ENCODE assay signal across 8 cellular contexts in genomic region chr17:36546418-36547093, GRCh38. TPM values are rescaled to one million over a fixed set of nuclear protein-coding genes. Genes with fewer than 3 reads are reported as not detected.
DNase-seq lines count a peak whose midpoint lies in the region; ATAC-seq and TF ChIP-seq lines count a peak whose summit lies in the region.

No MANE protein-coding gene starts in this region.

- peak overlapping the region; percentile 98 to 99 for H3K27ac ChIP-seq in tibial artery

- peak overlapping the region; percentile 93 for H3K27ac Mint-ChIP-seq in activated T-helper 2 cell treated with anti-CD3 and anti-CD28 coated beads, Interferon-gamma antibody, Interleukin-2, Interleukin-4, amounts not matched to agents 10 μg/mL and 5 μg/mL and 100 μg/mL, durations not matched to agents 14 hours and 24 hours and 36 hours

- no peaks in the 10 kb centered on the region for H3K27me3 Mint-ChIP-seq in activated T-cell treated with anti-CD3 and anti-CD28 coated beads, Interleukin-2, amount 50 U/mL, for 4 hours (ENCODE audit: low read depth)
- H3K27me3 Mint-ChIP-seq in activated T-helper 2 cell treated with anti-CD3 and anti-CD28 coated beads, Interferon-gamma antibody, Interleukin-2, Interleukin-4, amounts not matched to agents 10 μg/mL and 5 μg/mL and 100 μg/mL, durations not matched to agents 14 hours and 24 hours and 36 hours (ENCODE audit: low read depth) = no peaks in the 10 kb centered on the region

- intact Hi-C loops in activated T-helper 2 cell treated with anti-CD3 and anti-CD28 coated beads, Interferon-gamma antibody, Interleukin-2, Interleukin-4, amounts not matched to agents 10 μg/mL and 5 μg/mL and 100 μg/mL, durations not matched to agents 14 hours and 24 hours and 36 hours (cut with micrococcal nuclease) = no loop called here
- intact Hi-C loops in tibial artery (cut with DNase I; ENCODE audit: low total_unique reads) = loop anchor here (5.0 kb wide), 1 partner anchor 46 kb away; the partner anchor contains the start of gene DHRS11

- H3K4me3 Mint-ChIP-seq in activated T-cell treated with anti-CD3 and anti-CD28 coated beads, Interleukin-2, amount 50 U/mL, for 4 hours = peak overlapping the region; percentile 92
- peak overlapping the region; percentile 90 for H3K4me3 Mint-ChIP-seq in activated T-helper 2 cell treated with anti-CD3 and anti-CD28 coated beads, Interferon-gamma antibody, Interleukin-2, Interleukin-4, amounts not matched to agents 10 μg/mL and 5 μg/mL and 100 μg/mL, durations not matched to agents 14 hours and 24 hours and 36 hours (ENCODE audit: low read depth)

- no peaks in the 10 kb centered on the region for H3K9me3 Mint-ChIP-seq in activated T-cell treated with anti-CD3 and anti-CD28 coated beads, Interleukin-2, amount 50 U/mL, for 4 hours
- H3K9me3 Mint-ChIP-seq in activated T-helper 2 cell treated with anti-CD3 and anti-CD28 coated beads, Interferon-gamma antibody, Interleukin-2, Interleukin-4, amounts not matched to agents 10 μg/mL and 5 μg/mL and 100 μg/mL, durations not matched to agents 14 hours and 24 hours and 36 hours = no peaks in the 10 kb centered on the region

- H3K4me1 ChIP-seq in tibial artery = peaks cover 0 to 64% (median 36%) of the 10 kb centered on the region in 4 donors

- peaks cover 14% of the 10 kb centered on the region for H3K36me3 Mint-ChIP-seq in activated T-cell treated with anti-CD3 and anti-CD28 coated beads, Interleukin-2, amount 50 U/mL, for 4 hours (ENCODE audit: insufficient read depth)
- H3K36me3 Mint-ChIP-seq in activated T-helper 2 cell treated with anti-CD3 and anti-CD28 coated beads, Interferon-gamma antibody, Interleukin-2, Interleukin-4, amounts not matched to agents 10 μg/mL and 5 μg/mL and 100 μg/mL, durations not matched to agents 14 hours and 24 hours and 36 hours (ENCODE audit: low read depth) = peaks cover 47% of the 10 kb centered on the region

- H3K4me1 Mint-ChIP-seq in activated T-cell treated with anti-CD3 and anti-CD28 coated beads, Interleukin-2, amount 50 U/mL, for 4 hours (ENCODE audit: low read depth) = peaks cover 53% of the 10 kb centered on the region
- peaks cover 35% of the 10 kb centered on the region for H3K4me1 Mint-ChIP-seq in activated T-helper 2 cell treated with anti-CD3 and anti-CD28 coated beads, Interferon-gamma antibody, Interleukin-2, Interleukin-4, amounts not matched to agents 10 μg/mL and 5 μg/mL and 100 μg/mL, durations not matched to agents 14 hours and 24 hours and 36 hours (ENCODE audit: low read depth)

- H3K4me3 ChIP-seq in kidney epithelial cell (ENCODE audit: low read depth, low read length) (peak overlapping the region; percentile 87), tibial artery (peak overlapping the region; percentile 82 to 97)

- DNase-seq in activated T-cell treated with anti-CD3 and anti-CD28 coated beads, Interleukin-2, amount 50 U/mL, for 4 hours = no peak
- no peak for DNase-seq in activated T-cell treated with anti-CD3 and anti-CD28 coated beads, Interleukin-2, amount 50 U/mL, for 1 hour
- DNase-seq in activated T-helper 2 cell treated with anti-CD3 and anti-CD28 coated beads, Interferon-gamma antibody, Interleukin-2, Interleukin-4, amounts not matched to agents 10 μg/mL and 5 μg/mL and 100 μg/mL, durations not matched to agents 14 hours and 24 hours and 36 hours (ENCODE audit: low spot score) = no peak
- DNase-seq in kidney epithelial cell (ENCODE audit: low read depth) = no peak
- DNase-seq in tibial artery = no peak
- no peak for DNase-seq in stimulated activated CD4-positive, alpha-beta T cell treated with anti-CD3 and anti-CD28 coated beads, Interleukin-4, amount 100 ng/mL, for 4 hours
- no peak for DNase-seq in A172 (ENCODE audit: low spot score)
- DNase-seq in NCI-H82 (lab: John Stamatoyannopoulos, UW) = no peak

- no peaks in the 10 kb centered on the region for H3K9me3 ChIP-seq in tibial artery

- no peak for ATAC-seq in activated T-cell treated with anti-CD3 and anti-CD28 coated beads, Interleukin-2, amount 50 U/mL, for 4 hours

- H3K27me3 ChIP-seq in kidney epithelial cell (ENCODE audit: control insufficient read depth, insufficient read depth, low read length) (no peaks in the 10 kb centered on the region), tibial artery (no peaks in the 10 kb centered on the region)

- H3K36me3 ChIP-seq in kidney epithelial cell (ENCODE audit: control insufficient read depth, insufficient read depth, low read length) = no peaks in the 10 kb centered on the region
- H3K36me3 ChIP-seq in tibial artery = peaks cover 0 to 4% (median 0%) of the 10 kb centered on the region in 3 donors

- TF ChIP-seq CTCF in kidney epithelial cell (IDR thresholded peaks at IDR 0.05; ENCODE audit: insufficient read depth, low read length, poor library complexity, severe bottlenecking) = no peak
- no peak for TF ChIP-seq CTCF in tibial artery (IDR thresholded peaks at IDR 0.05)

RNA-seq across cellular contexts. Expression of gene GGNBP2, which starts 1.8 kb away (rescaled TPM):
- 10 to 100 TPM; 49.7 to 59.0 (median 51.5) TPM for total RNA-seq in activated T-cell treated with anti-CD3 and anti-CD28 coated beads, Interleukin-2, amount 50 U/mL, for 4 hours
- 82.7 and 92.5 TPM in 2 replicates for total RNA-seq in activated T-helper 2 cell treated with anti-CD3 and anti-CD28 coated beads, Interferon-gamma antibody, Interleukin-2, Interleukin-4, amounts not matched to agents 10 μg/mL and 5 μg/mL and 100 μg/mL, durations not matched to agents 14 hours and 24 hours and 36 hours
- 38.2 and 43.7 TPM in 2 replicates for total RNA-seq in kidney epithelial cell
- 56.4 and 83.3 TPM in 2 replicates for total RNA-seq in A172 (2014; rRNA removed; shearing (Covaris generic))

RNA-seq across cellular contexts. Expression of gene PIGW, which starts 11.8 kb away (rescaled TPM):
- 10 to 100 TPM; 34.7 to 45.9 (median 38.0) TPM for total RNA-seq in activated T-cell treated with anti-CD3 and anti-CD28 coated beads, Interleukin-2, amount 50 U/mL, for 4 hours
- 22.6 and 23.6 TPM in 2 replicates for total RNA-seq in activated T-helper 2 cell treated with anti-CD3 and anti-CD28 coated beads, Interferon-gamma antibody, Interleukin-2, Interleukin-4, amounts not matched to agents 10 μg/mL and 5 μg/mL and 100 μg/mL, durations not matched to agents 14 hours and 24 hours and 36 hours
- 9.0 and 12.6 TPM in 2 replicates for total RNA-seq in kidney epithelial cell
- total RNA-seq in A172 (2014; rRNA removed; shearing (Covaris generic)) = 11.3 and 14.6 TPM in 2 replicates

RNA-seq across cellular contexts. Expression of gene MYO19, which starts 11.9 kb away (rescaled TPM):
- 100 to 1,000 TPM; 138 to 153 (median 151) TPM for total RNA-seq in activated T-cell treated with anti-CD3 and anti-CD28 coated beads, Interleukin-2, amount 50 U/mL, for 4 hours
- 150 and 155 TPM in 2 replicates for total RNA-seq in activated T-helper 2 cell treated with anti-CD3 and anti-CD28 coated beads, Interferon-gamma antibody, Interleukin-2, Interleukin-4, amounts not matched to agents 10 μg/mL and 5 μg/mL and 100 μg/mL, durations not matched to agents 14 hours and 24 hours and 36 hours
- 42.5 and 63.3 TPM in 2 replicates for total RNA-seq in kidney epithelial cell
- total RNA-seq in A172 (2014; rRNA removed; shearing (Covaris generic)) = 64.8 and 67.8 TPM in 2 replicates

RNA-seq across cellular contexts. Expression of gene DHRS11, which starts 45.1 kb away (rescaled TPM):
- total RNA-seq in activated T-cell treated with anti-CD3 and anti-CD28 coated beads, Interleukin-2, amount 50 U/mL, for 4 hours = 10 to 100 TPM; 11.6 to 13.0 (median 12.0) TPM
- 12.3 and 12.4 TPM in 2 replicates for total RNA-seq in activated T-helper 2 cell treated with anti-CD3 and anti-CD28 coated beads, Interferon-gamma antibody, Interleukin-2, Interleukin-4, amounts not matched to agents 10 μg/mL and 5 μg/mL and 100 μg/mL, durations not matched to agents 14 hours and 24 hours and 36 hours
- total RNA-seq in kidney epithelial cell = 5.4 and 8.3 TPM in 2 replicates
- 15.4 and 22.7 TPM in 2 replicates for total RNA-seq in A172 (2014; rRNA removed; shearing (Covaris generic))

RNA-seq across cellular contexts. Expression of gene MRM1, which starts 54.8 kb away (rescaled TPM):
- 10 to 100 TPM; 17.2 to 23.8 (median 22.4) TPM for total RNA-seq in activated T-cell treated with anti-CD3 and anti-CD28 coated beads, Interleukin-2, amount 50 U/mL, for 4 hours
- total RNA-seq in activated T-helper 2 cell treated with anti-CD3 and anti-CD28 coated beads, Interferon-gamma antibody, Interleukin-2, Interleukin-4, amounts not matched to agents 10 μg/mL and 5 μg/mL and 100 μg/mL, durations not matched to agents 14 hours and 24 hours and 36 hours = 23.2 TPM in 2 replicates
- 6.6 and 8.3 TPM in 2 replicates for total RNA-seq in kidney epithelial cell
- 12.2 and 17.2 TPM in 2 replicates for total RNA-seq in A172 (2014; rRNA removed; shearing (Covaris generic))
